In genomic region chr7:69932034-69932628, GRCh38 we compare ENCODE assay signal across 8 cellular contexts.
DNase-seq lines count a peak whose midpoint lies in the region; ATAC-seq, FAIRE-seq and TF ChIP-seq lines count a peak whose summit lies in the region.

No MANE protein-coding gene starts in this region.

- H3K79me1 ChIP-seq in neuronal stem cell (ENCODE audit: low read depth, low read length), result peaks cover 5% of the 10 kb centered on the region

- ATAC-seq in activated CD4-positive, alpha-beta T cell treated with anti-CD3 and anti-CD28 coated beads for 36 hours, result no peak
- ATAC-seq in GM18520 (IDR thresholded peaks at IDR 0.05; ENCODE audit: unreplicated experiment) (no peak), GM21786 (IDR thresholded peaks at IDR 0.05; ENCODE audit: unreplicated experiment) (no peak)

- no peak overlapping the region for H4K8ac ChIP-seq in neuronal stem cell (ENCODE audit: low read depth, low read length)

- no peak for FAIRE-seq in RCC 7860 (lab: Jason Lieb, UNC)

- no peak overlapping the region for H2AK5ac ChIP-seq in neuronal stem cell (ENCODE audit: low read depth, low read length)

- H3K4ac ChIP-seq in neuronal stem cell (ENCODE audit: low read length), result no peak overlapping the region

- no CpG with 5 or more reads among the region's 2 CpGs for WGBS in neuronal stem cell (ENCODE audit: extremely low coverage in 2 of 2, insufficient read length in 2 of 2, insufficient replicate concordance in 1 of 2), 2 donors

- no peak overlapping the region for H3K27ac Mint-ChIP-seq in activated CD4-positive, alpha-beta T cell treated with anti-CD3 and anti-CD28 coated beads for 36 hours
- H3K27ac Mint-ChIP-seq in activated CD4-positive, alpha-beta T cell treated with anti-CD3 and anti-CD28 coated beads, Interleukin-2, amount 10 ng/mL, durations not matched to agents 24 days and 14 days, result no peak overlapping the region

- H3K4me2 ChIP-seq in neuronal stem cell (ENCODE audit: insufficient read depth, low read length, poor library complexity, severe bottlenecking), result no peak overlapping the region

- H3K27me3 ChIP-seq in neuronal stem cell (ENCODE audit: control insufficient read depth in 3 of 3, insufficient read depth in 3 of 3, low read depth in 1 of 3, low read length in 3 of 3), result no peaks in the 10 kb centered on the region

- CTCF ChIA-PET in activated CD4-positive, alpha-beta T cell treated with anti-CD3 and anti-CD28 coated beads for 36 hours (lab: Charles Lee), result no interaction called here

- H2AFZ ChIP-seq in neuronal stem cell (ENCODE audit: low read length), result no peak overlapping the region

- no peaks in the 10 kb centered on the region for H3K9me3 ChIP-seq in neuronal stem cell (replicated peaks in 1 of 2; ENCODE audit: control insufficient read depth in 2 of 2, insufficient read depth in 1 of 2, low read depth in 1 of 2, low read length in 2 of 2)

- H3K18ac ChIP-seq in neuronal stem cell (ENCODE audit: low read length), result no peak overlapping the region

- no peak overlapping the region for H3K14ac ChIP-seq in neuronal stem cell (ENCODE audit: low read length)

- TF ChIP-seq CTCF in epithelial cell of esophagus (IDR thresholded peaks at IDR 0.05; ENCODE audit: insufficient read depth, low read depth, low read length, missing control alignments), result peak; percentile 58

- H3K27me3 Mint-ChIP-seq in activated CD4-positive, alpha-beta T cell treated with anti-CD3 and anti-CD28 coated beads for 36 hours, result no peaks in the 10 kb centered on the region
- no peaks in the 10 kb centered on the region for H3K27me3 Mint-ChIP-seq in activated CD4-positive, alpha-beta T cell treated with anti-CD3 and anti-CD28 coated beads, Interleukin-2, amount 10 ng/mL, durations not matched to agents 24 days and 14 days

- no peak overlapping the region for H2BK5ac ChIP-seq in neuronal stem cell (ENCODE audit: low read length)

- DNase-seq in activated CD4-positive, alpha-beta T cell treated with anti-CD3 and anti-CD28 coated beads for 36 hours, result peak; percentile 10
- DNase-seq in activated CD4-positive, alpha-beta T cell treated with anti-CD3 and anti-CD28 coated beads, Interleukin-2, amount 10 ng/mL, durations not matched to agents 24 days and 14 days, result no peak
- DNase-seq in NCI-H510A treated with DMSO at 0.1 percent for 48 hours (lab: John Stamatoyannopoulos, UW), result peak; percentile 59
- peak; percentile 4 for DNase-seq in epithelial cell of esophagus (ENCODE audit: low read depth)
- peak; percentile 35 for DNase-seq in neuronal stem cell (ENCODE audit: low spot score)
- DNase-seq in RCC 7860 (ENCODE audit: low spot score), result no peak

- H3K4me1 ChIP-seq in neuronal stem cell (ENCODE audit: control insufficient read depth in 2 of 2, insufficient read depth in 1 of 2, low read depth in 1 of 2, low read length in 2 of 2), result peaks cover 4 to 15% of the 10 kb centered on the region in 2 donors

- peaks cover 0 to 7% of the 10 kb centered on the region in 2 donors for H3K36me3 ChIP-seq in neuronal stem cell (replicated peaks in 1 of 2; ENCODE audit: control insufficient read depth in 2 of 2, insufficient read depth in 2 of 2, low read length in 2 of 2)

- POLR2A ChIA-PET in activated CD4-positive, alpha-beta T cell treated with anti-CD3 and anti-CD28 coated beads for 36 hours (lab: Charles Lee), result no interaction called here

- H2BK12ac ChIP-seq in neuronal stem cell (ENCODE audit: low read length), result no peak overlapping the region

- no peaks in the 10 kb centered on the region for H3K4me1 Mint-ChIP-seq in activated CD4-positive, alpha-beta T cell treated with anti-CD3 and anti-CD28 coated beads for 36 hours
- no peaks in the 10 kb centered on the region for H3K4me1 Mint-ChIP-seq in activated CD4-positive, alpha-beta T cell treated with anti-CD3 and anti-CD28 coated beads, Interleukin-2, amount 10 ng/mL, durations not matched to agents 24 days and 14 days

- intact Hi-C loops in activated CD4-positive, alpha-beta T cell treated with anti-CD3 and anti-CD28 coated beads for 36 hours (cut with DNase I, micrococcal nuclease), result no loop called here
- intact Hi-C loops in activated CD4-positive, alpha-beta T cell treated with anti-CD3 and anti-CD28 coated beads, Interleukin-2, amount 10 ng/mL, durations not matched to agents 24 days and 14 days (cut with micrococcal nuclease), result no loop called here

- no peak overlapping the region for H3K23ac ChIP-seq in neuronal stem cell (ENCODE audit: low read depth, low read length, poor library complexity)

- H3K27ac ChIP-seq in neuronal stem cell (replicated peaks; ENCODE audit: low read length), result no peak overlapping the region

- H3K9me3 Mint-ChIP-seq in activated CD4-positive, alpha-beta T cell treated with anti-CD3 and anti-CD28 coated beads for 36 hours (ENCODE audit: low read depth), result no peaks in the 10 kb centered on the region
- H3K9me3 Mint-ChIP-seq in activated CD4-positive, alpha-beta T cell treated with anti-CD3 and anti-CD28 coated beads, Interleukin-2, amount 10 ng/mL, durations not matched to agents 24 days and 14 days, result no peaks in the 10 kb centered on the region

- H4K91ac ChIP-seq in neuronal stem cell (ENCODE audit: low read depth, low read length, poor library complexity), result no peak overlapping the region

- H3K4me3 Mint-ChIP-seq in activated CD4-positive, alpha-beta T cell treated with anti-CD3 and anti-CD28 coated beads for 36 hours, result no peak overlapping the region
- no peak overlapping the region for H3K4me3 Mint-ChIP-seq in activated CD4-positive, alpha-beta T cell treated with anti-CD3 and anti-CD28 coated beads, Interleukin-2, amount 10 ng/mL, durations not matched to agents 24 days and 14 days

- no peak overlapping the region for H2BK120ac ChIP-seq in neuronal stem cell (ENCODE audit: low read depth, low read length)

- H2BK15ac ChIP-seq in neuronal stem cell (ENCODE audit: low read length), result no peak overlapping the region

- no peaks in the 10 kb centered on the region for H3K36me3 Mint-ChIP-seq in activated CD4-positive, alpha-beta T cell treated with anti-CD3 and anti-CD28 coated beads for 36 hours (ENCODE audit: low read depth)
- no peaks in the 10 kb centered on the region for H3K36me3 Mint-ChIP-seq in activated CD4-positive, alpha-beta T cell treated with anti-CD3 and anti-CD28 coated beads, Interleukin-2, amount 10 ng/mL, durations not matched to agents 24 days and 14 days (ENCODE audit: low read depth)

- H3K4me3 ChIP-seq in epithelial cell of esophagus (ENCODE audit: low read length), result no peak overlapping the region
- H3K4me3 ChIP-seq in neuronal stem cell (ENCODE audit: low read length in 2 of 2), result no peak overlapping the region

- H3K9ac ChIP-seq in neuronal stem cell (ENCODE audit: low read depth, low read length, poor library complexity), result no peak overlapping the region

Comparison
In these comparisons a context has a peak if more than half of its experiments do, and no peak if none do; other contexts are left out.
1. DNase-seq: peak in activated CD4-positive, alpha-beta T cell treated with anti-CD3 and anti-CD28 coated beads for 36 hours (single experiment), NCI-H510A treated with DMSO at 0.1 percent for 48 hours (single experiment), epithelial cell of esophagus (single experiment) and neuronal stem cell (single experiment); none in activated CD4-positive, alpha-beta T cell treated with anti-CD3 and anti-CD28 coated beads, Interleukin-2, amount 10 ng/mL, durations not matched to agents 24 days and 14 days (single experiment) and RCC 7860 (single experiment).